In the genomic region with DNA sequence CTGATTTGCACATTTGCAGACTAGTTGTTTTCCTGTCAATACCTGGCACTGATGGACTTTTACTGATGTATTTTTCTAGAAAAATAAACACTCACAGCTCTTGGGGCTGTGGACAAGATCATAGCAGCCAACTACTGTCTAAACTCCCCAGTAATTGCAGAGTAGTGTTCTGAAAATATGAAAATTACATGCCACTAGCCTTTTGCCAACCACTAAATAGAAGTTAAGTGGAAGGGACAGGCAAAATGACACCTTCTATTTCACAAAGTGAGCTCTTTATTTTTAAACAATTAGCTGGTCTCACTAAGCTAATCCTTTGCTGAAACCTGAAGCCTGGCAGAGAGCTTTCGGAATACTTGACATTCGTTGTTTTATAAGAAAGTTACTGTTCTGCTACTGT, we compare ENCODE assay signal across 1 cellular context.
TF ChIP-seq lines count a peak whose summit lies in the region.

No MANE protein-coding gene starts in this region.

TF ChIP-seq in GM12878, 131 proteins besides CTCF, POLR2A, EP300 and RAD21 (continued from another document):
- no peak for TF ChIP-seq FOXM1 (IDR thresholded peaks at IDR 0.05; ENCODE audit: low read depth, low read length)
- TF ChIP-seq NR2C1 (IDR thresholded peaks at IDR 0.05) = no peak
- no peak for TF ChIP-seq NFXL1 (IDR thresholded peaks at IDR 0.05; ENCODE audit: borderline replicate concordance)
- TF ChIP-seq CREB1 (IDR thresholded peaks at IDR 0.05; ENCODE audit: low read depth) = no peak
- TF ChIP-seq TBL1XR1 (IDR thresholded peaks at IDR 0.05; ENCODE audit: low read depth, low read length) = no peak
